In genomic region chr13:34933349-34933748, GRCh38 we compare ENCODE assay signal across 12 cellular contexts.
"Had no signal": no experiment of that assay in that cellular context is flagged by ENCODE, and none has a peak within 500 bp of the region (broad histone marks: within the 10 kb centered on the region; RNA-seq: fewer than 3 reads in every experiment).

No MANE protein-coding gene starts in this region.

- ATAC-seq: foreskin keratinocyte, heart left ventricle, left colon had no signal

- H3K27ac ChIP-seq: adrenal gland, foreskin keratinocyte, heart left ventricle, skin epidermis, thoracic aorta had no signal

- DNase-seq: activated B cell treated with CpG ODN at 0.5 μM for 24 hours; activated CD4-positive, alpha-beta T cell treated with anti-CD3 and anti-CD28 coated beads, Interleukin-2, amount 50 U/mL, for 1 hour; activated naive CD4-positive, alpha-beta T cell treated with anti-CD3 and anti-CD28 coated beads, Interleukin-2, amount 50 U/mL, for 16 hours; adrenal gland; foreskin keratinocyte; heart left ventricle; left colon; midbrain; stimulated activated CD4-positive, alpha-beta T cell treated with anti-CD3 and anti-CD28 coated beads, Interleukin-4, amount 100 ng/mL, for 4 hours; stomach had no signal
